Comparison of ENCODE assay signal across 1 cellular context in the genomic region with DNA sequence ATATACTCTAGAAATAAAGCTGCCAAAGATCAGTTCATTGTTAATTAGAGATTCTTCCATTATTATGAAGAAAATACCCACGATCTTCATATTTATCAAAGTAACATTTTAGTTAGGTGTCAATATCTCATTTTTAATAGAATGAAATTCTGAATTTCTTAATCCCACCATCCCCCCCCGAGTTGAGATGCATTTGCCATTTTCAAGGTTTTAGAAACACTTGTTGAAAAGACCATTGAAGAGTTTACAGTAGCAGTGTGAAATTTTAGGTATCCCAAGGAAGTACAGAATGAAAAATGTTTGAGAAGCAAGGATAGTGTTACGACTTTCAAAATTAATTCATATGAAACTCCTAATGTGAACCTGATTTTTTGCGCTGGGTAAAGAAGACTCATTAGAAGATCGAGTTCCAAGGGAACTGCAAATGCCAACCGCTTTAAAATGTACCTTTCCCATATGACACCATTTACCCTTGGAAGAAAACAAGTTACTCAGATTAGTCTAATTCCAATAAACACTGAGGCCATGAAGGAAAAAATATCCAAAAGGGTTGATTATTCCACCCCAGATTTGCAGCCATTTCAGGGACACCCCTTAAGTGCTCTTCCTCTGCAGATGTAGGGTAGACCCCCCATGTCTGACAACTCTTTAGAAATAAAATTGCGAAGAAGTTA.
TF ChIP-seq lines count a peak whose summit lies in the region.

No MANE protein-coding gene starts in this region.

TF ChIP-seq in GM23338, 12 proteins besides CTCF, POLR2A, EP300 and RAD21:
- TF ChIP-seq STAT1 (IDR thresholded peaks at IDR 0.05; ENCODE audit: unreplicated experiment) (no peak), EZH2 (IDR thresholded peaks at IDR 0.05; ENCODE audit: low read depth, unreplicated experiment) (no peak), JUNB (IDR thresholded peaks at IDR 0.05; ENCODE audit: unreplicated experiment) (no peak)
- TF ChIP-seq, protein P1, sequence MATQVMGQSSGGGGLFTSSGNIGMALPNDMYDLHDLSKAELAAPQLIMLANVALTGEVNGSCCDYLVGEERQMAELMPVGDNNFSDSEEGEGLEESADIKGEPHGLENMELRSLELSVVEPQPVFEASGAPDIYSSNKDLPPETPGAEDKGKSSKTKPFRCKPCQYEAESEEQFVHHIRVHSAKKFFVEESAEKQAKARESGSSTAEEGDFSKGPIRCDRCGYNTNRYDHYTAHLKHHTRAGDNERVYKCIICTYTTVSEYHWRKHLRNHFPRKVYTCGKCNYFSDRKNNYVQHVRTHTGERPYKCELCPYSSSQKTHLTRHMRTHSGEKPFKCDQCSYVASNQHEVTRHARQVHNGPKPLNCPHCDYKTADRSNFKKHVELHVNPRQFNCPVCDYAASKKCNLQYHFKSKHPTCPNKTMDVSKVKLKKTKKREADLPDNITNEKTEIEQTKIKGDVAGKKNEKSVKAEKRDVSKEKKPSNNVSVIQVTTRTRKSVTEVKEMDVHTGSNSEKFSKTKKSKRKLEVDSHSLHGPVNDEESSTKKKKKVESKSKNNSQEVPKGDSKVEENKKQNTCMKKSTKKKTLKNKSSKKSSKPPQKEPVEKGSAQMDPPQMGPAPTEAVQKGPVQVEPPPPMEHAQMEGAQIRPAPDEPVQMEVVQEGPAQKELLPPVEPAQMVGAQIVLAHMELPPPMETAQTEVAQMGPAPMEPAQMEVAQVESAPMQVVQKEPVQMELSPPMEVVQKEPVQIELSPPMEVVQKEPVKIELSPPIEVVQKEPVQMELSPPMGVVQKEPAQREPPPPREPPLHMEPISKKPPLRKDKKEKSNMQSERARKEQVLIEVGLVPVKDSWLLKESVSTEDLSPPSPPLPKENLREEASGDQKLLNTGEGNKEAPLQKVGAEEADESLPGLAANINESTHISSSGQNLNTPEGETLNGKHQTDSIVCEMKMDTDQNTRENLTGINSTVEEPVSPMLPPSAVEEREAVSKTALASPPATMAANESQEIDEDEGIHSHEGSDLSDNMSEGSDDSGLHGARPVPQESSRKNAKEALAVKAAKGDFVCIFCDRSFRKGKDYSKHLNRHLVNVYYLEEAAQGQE (IDR thresholded peaks at IDR 0.05; ENCODE audit: unreplicated experiment), result no peak
- TF ChIP-seq, protein P2, sequence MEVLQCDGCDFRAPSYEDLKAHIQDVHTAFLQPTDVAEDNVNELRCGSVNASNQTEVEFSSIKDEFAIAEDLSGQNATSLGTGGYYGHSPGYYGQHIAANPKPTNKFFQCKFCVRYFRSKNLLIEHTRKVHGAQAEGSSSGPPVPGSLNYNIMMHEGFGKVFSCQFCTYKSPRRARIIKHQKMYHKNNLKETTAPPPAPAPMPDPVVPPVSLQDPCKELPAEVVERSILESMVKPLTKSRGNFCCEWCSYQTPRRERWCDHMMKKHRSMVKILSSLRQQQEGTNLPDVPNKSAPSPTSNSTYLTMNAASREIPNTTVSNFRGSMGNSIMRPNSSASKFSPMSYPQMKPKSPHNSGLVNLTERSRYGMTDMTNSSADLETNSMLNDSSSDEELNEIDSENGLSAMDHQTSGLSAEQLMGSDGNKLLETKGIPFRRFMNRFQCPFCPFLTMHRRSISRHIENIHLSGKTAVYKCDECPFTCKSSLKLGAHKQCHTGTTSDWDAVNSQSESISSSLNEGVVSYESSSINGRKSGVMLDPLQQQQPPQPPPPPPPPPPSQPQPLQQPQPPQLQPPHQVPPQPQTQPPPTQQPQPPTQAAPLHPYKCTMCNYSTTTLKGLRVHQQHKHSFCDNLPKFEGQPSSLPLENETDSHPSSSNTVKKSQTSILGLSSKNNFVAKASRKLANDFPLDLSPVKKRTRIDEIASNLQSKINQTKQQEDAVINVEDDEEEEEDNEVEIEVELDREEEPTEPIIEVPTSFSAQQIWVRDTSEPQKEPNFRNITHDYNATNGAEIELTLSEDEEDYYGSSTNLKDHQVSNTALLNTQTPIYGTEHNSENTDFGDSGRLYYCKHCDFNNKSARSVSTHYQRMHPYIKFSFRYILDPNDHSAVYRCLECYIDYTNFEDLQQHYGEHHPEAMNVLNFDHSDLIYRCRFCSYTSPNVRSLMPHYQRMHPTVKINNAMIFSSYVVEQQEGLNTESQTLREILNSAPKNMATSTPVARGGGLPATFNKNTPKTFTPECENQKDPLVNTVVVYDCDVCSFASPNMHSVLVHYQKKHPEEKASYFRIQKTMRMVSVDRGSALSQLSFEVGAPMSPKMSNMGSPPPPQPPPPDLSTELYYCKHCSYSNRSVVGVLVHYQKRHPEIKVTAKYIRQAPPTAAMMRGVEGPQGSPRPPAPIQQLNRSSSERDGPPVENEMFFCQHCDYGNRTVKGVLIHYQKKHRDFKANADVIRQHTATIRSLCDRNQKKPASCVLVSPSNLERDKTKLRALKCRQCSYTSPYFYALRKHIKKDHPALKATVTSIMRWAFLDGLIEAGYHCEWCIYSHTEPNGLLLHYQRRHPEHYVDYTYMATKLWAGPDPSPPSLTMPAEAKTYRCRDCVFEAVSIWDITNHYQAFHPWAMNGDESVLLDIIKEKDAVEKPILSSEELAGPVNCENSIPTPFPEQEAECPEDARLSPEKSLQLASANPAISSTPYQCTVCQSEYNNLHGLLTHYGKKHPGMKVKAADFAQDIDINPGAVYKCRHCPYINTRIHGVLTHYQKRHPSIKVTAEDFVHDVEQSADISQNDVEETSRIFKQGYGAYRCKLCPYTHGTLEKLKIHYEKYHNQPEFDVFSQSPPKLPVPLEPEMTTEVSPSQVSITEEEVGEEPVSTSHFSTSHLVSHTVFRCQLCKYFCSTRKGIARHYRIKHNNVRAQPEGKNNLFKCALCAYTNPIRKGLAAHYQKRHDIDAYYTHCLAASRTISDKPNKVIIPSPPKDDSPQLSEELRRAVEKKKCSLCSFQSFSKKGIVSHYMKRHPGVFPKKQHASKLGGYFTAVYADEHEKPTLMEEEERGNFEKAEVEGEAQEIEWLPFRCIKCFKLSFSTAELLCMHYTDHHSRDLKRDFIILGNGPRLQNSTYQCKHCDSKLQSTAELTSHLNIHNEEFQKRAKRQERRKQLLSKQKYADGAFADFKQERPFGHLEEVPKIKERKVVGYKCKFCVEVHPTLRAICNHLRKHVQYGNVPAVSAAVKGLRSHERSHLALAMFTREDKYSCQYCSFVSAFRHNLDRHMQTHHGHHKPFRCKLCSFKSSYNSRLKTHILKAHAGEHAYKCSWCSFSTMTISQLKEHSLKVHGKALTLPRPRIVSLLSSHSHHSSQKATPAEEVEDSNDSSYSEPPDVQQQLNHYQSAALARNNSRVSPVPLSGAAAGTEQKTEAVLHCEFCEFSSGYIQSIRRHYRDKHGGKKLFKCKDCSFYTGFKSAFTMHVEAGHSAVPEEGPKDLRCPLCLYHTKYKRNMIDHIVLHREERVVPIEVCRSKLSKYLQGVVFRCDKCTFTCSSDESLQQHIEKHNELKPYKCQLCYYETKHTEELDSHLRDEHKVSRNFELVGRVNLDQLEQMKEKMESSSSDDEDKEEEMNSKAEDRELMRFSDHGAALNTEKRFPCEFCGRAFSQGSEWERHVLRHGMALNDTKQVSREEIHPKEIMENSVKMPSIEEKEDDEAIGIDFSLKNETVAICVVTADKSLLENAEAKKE (CRISPR knock-in tag; IDR thresholded peaks at IDR 0.05), result no peak
- TF ChIP-seq, protein P3, sequence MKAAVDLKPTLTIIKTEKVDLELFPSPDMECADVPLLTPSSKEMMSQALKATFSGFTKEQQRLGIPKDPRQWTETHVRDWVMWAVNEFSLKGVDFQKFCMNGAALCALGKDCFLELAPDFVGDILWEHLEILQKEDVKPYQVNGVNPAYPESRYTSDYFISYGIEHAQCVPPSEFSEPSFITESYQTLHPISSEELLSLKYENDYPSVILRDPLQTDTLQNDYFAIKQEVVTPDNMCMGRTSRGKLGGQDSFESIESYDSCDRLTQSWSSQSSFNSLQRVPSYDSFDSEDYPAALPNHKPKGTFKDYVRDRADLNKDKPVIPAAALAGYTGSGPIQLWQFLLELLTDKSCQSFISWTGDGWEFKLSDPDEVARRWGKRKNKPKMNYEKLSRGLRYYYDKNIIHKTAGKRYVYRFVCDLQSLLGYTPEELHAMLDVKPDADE (IDR thresholded peaks at IDR 0.05), result no peak
